Comparison of ENCODE assay signal across 31 cellular contexts in genomic region chr21:29052224-29052623, GRCh38.
"Had no signal": no experiment of that assay in that cellular context is flagged by ENCODE, and none has a peak within 500 bp of the region (broad histone marks: within the 10 kb centered on the region; RNA-seq: fewer than 3 reads in every experiment).

No MANE protein-coding gene starts in this region.

- H3K36me3 ChIP-seq: breast epithelium had no signal

- H3K9me3 ChIP-seq: ascending aorta, breast epithelium, esophagus squamous epithelium, gastroesophageal sphincter had no signal

- H3K4me1 Mint-ChIP-seq: activated CD4-positive, alpha-beta memory T cell treated with anti-CD3 and anti-CD28 coated beads, Interleukin-2, amount 10 ng/mL, durations not matched to agents 7 days and 5 days; activated CD4-positive, alpha-beta T cell treated with anti-CD3 and anti-CD28 coated beads, Interleukin-2, amount 10 ng/mL, durations not matched to agents 7 days and 5 days; activated naive CD4-positive, alpha-beta T cell treated with anti-CD3 and anti-CD28 coated beads, Interleukin-2, amount 10 ng/mL, durations not matched to agents 7 days and 5 days; brain; WTC11 had no signal

- H3K4me1 ChIP-seq: ascending aorta, breast epithelium had no signal

- DNase-seq: activated CD4-positive, alpha-beta memory T cell treated with anti-CD3 and anti-CD28 coated beads, Interleukin-2, amount 10 ng/mL, durations not matched to agents 7 days and 5 days; activated CD4-positive, alpha-beta T cell treated with anti-CD3 and anti-CD28 coated beads for 1 hour; activated CD4-positive, alpha-beta T cell treated with anti-CD3 and anti-CD28 coated beads for 4 hours; activated CD4-positive, alpha-beta T cell treated with anti-CD3 and anti-CD28 coated beads, Interleukin-2, amount 10 ng/mL, durations not matched to agents 7 days and 5 days; activated CD4-positive, alpha-beta T cell treated with anti-CD3 and anti-CD28 coated beads, Interleukin-2, amount 50 U/mL, for 4 hours; activated CD8-positive, alpha-beta memory T cell treated with anti-CD3 and anti-CD28 coated beads, Interleukin-2, amount 50 U/mL, for 48 hours; activated gamma-delta T cell; activated naive CD4-positive, alpha-beta T cell; activated naive CD4-positive, alpha-beta T cell treated with anti-CD3 and anti-CD28 coated beads, Interleukin-2, amount 10 ng/mL, durations not matched to agents 7 days and 5 days; activated naive CD8-positive, alpha-beta T cell treated with anti-CD3 and anti-CD28 coated beads, Interleukin-2, amount 10 ng/mL, durations not matched to agents 7 days and 5 days; activated T-cell treated with anti-CD3 and anti-CD28 coated beads for 4 hours; activated T-cell treated with anti-CD3 and anti-CD28 coated beads, Interleukin-2, amount 50 U/mL, for 24 hours; activated T-cell treated with anti-CD3 and anti-CD28 coated beads, Interleukin-2, amount 50 U/mL, for 72 hours; central memory CD4-positive, alpha-beta T cell; dorsolateral prefrontal cortex; effector memory CD4-positive, alpha-beta T cell; esophagus squamous epithelium; foreskin melanocyte; T-helper 2 cell had no signal

- H3K27me3 Mint-ChIP-seq: activated CD4-positive, alpha-beta memory T cell treated with anti-CD3 and anti-CD28 coated beads, Interleukin-2, amount 10 ng/mL, durations not matched to agents 7 days and 5 days; activated CD4-positive, alpha-beta T cell treated with anti-CD3 and anti-CD28 coated beads, Interleukin-2, amount 10 ng/mL, durations not matched to agents 7 days and 5 days; activated naive CD4-positive, alpha-beta T cell treated with anti-CD3 and anti-CD28 coated beads, Interleukin-2, amount 10 ng/mL, durations not matched to agents 7 days and 5 days; activated naive CD8-positive, alpha-beta T cell treated with anti-CD3 and anti-CD28 coated beads, Interleukin-2, amount 10 ng/mL, durations not matched to agents 7 days and 5 days; activated T-cell treated with anti-CD3 and anti-CD28 coated beads, Interleukin-2, amount 50 U/mL, for 24 hours; brain; dendritic cell treated with granulocyte-macrophage colony-stimulating factor and Interleukin-4, amounts not matched to agents 40 ng/mL and 50 ng/mL, for 4 days had no signal

- H3K27ac Mint-ChIP-seq: activated CD4-positive, alpha-beta memory T cell treated with anti-CD3 and anti-CD28 coated beads, Interleukin-2, amount 10 ng/mL, durations not matched to agents 7 days and 5 days; activated CD4-positive, alpha-beta T cell treated with anti-CD3 and anti-CD28 coated beads, Interleukin-2, amount 10 ng/mL, durations not matched to agents 7 days and 5 days; activated naive CD4-positive, alpha-beta T cell treated with anti-CD3 and anti-CD28 coated beads, Interleukin-2, amount 10 ng/mL, durations not matched to agents 7 days and 5 days; activated naive CD4-positive, alpha-beta T cell treated with anti-CD3 and anti-CD28 coated beads, Interleukin-2, amount 50 U/mL, for 72 hours; activated naive CD8-positive, alpha-beta T cell treated with anti-CD3 and anti-CD28 coated beads, Interleukin-2, amount 10 ng/mL, durations not matched to agents 7 days and 5 days; activated T-cell treated with anti-CD3 and anti-CD28 coated beads, Interleukin-2, amount 50 U/mL, for 24 hours; activated T-cell treated with anti-CD3 and anti-CD28 coated beads, Interleukin-2, amount 50 U/mL, for 72 hours; brain; dendritic cell treated with granulocyte-macrophage colony-stimulating factor and Interleukin-4, amounts not matched to agents 40 ng/mL and 50 ng/mL, for 4 days; WTC11 had no signal

- H3K9me3 Mint-ChIP-seq: activated CD4-positive, alpha-beta memory T cell treated with anti-CD3 and anti-CD28 coated beads, Interleukin-2, amount 10 ng/mL, durations not matched to agents 7 days and 5 days; activated CD4-positive, alpha-beta T cell treated with anti-CD3 and anti-CD28 coated beads, Interleukin-2, amount 10 ng/mL, durations not matched to agents 7 days and 5 days; activated naive CD4-positive, alpha-beta T cell treated with anti-CD3 and anti-CD28 coated beads, Interleukin-2, amount 10 ng/mL, durations not matched to agents 7 days and 5 days; activated naive CD4-positive, alpha-beta T cell treated with anti-CD3 and anti-CD28 coated beads, Interleukin-2, amount 50 U/mL, for 72 hours; activated naive CD8-positive, alpha-beta T cell treated with anti-CD3 and anti-CD28 coated beads, Interleukin-2, amount 10 ng/mL, durations not matched to agents 7 days and 5 days; activated T-cell treated with anti-CD3 and anti-CD28 coated beads, Interleukin-2, amount 50 U/mL, for 24 hours; activated T-cell treated with anti-CD3 and anti-CD28 coated beads, Interleukin-2, amount 50 U/mL, for 72 hours; brain; dendritic cell treated with granulocyte-macrophage colony-stimulating factor and Interleukin-4, amounts not matched to agents 40 ng/mL and 50 ng/mL, for 4 days; WTC11 had no signal

- H3K4me3 ChIP-seq: ascending aorta, breast epithelium, cardiac muscle cell, coronary artery, dorsolateral prefrontal cortex, esophagus squamous epithelium, gastroesophageal sphincter had no signal

- FAIRE-seq: TTC549 had no signal

- H3K27ac ChIP-seq: dorsolateral prefrontal cortex, epithelial cell of prostate, esophagus squamous epithelium, VCaP had no signal

- H3K27me3 ChIP-seq: ascending aorta, breast epithelium, cardiac muscle cell, dorsolateral prefrontal cortex, esophagus squamous epithelium, gastroesophageal sphincter had no signal

- ATAC-seq: activated naive CD4-positive, alpha-beta T cell treated with anti-CD3 and anti-CD28 coated beads, Interleukin-2, amount 50 U/mL, for 72 hours; gastroesophageal sphincter; WTC11 had no signal

- H3K4me3 Mint-ChIP-seq: activated CD4-positive, alpha-beta memory T cell treated with anti-CD3 and anti-CD28 coated beads, Interleukin-2, amount 10 ng/mL, durations not matched to agents 7 days and 5 days; activated CD4-positive, alpha-beta T cell treated with anti-CD3 and anti-CD28 coated beads, Interleukin-2, amount 10 ng/mL, durations not matched to agents 7 days and 5 days; activated naive CD4-positive, alpha-beta T cell treated with anti-CD3 and anti-CD28 coated beads, Interleukin-2, amount 10 ng/mL, durations not matched to agents 7 days and 5 days; activated naive CD8-positive, alpha-beta T cell treated with anti-CD3 and anti-CD28 coated beads, Interleukin-2, amount 10 ng/mL, durations not matched to agents 7 days and 5 days; activated T-cell treated with anti-CD3 and anti-CD28 coated beads, Interleukin-2, amount 50 U/mL, for 24 hours; activated T-cell treated with anti-CD3 and anti-CD28 coated beads, Interleukin-2, amount 50 U/mL, for 72 hours; brain; dendritic cell treated with granulocyte-macrophage colony-stimulating factor and Interleukin-4, amounts not matched to agents 40 ng/mL and 50 ng/mL, for 4 days; WTC11 had no signal
